9 cellular contexts compared by ENCODE assay signal in the genomic region with DNA sequence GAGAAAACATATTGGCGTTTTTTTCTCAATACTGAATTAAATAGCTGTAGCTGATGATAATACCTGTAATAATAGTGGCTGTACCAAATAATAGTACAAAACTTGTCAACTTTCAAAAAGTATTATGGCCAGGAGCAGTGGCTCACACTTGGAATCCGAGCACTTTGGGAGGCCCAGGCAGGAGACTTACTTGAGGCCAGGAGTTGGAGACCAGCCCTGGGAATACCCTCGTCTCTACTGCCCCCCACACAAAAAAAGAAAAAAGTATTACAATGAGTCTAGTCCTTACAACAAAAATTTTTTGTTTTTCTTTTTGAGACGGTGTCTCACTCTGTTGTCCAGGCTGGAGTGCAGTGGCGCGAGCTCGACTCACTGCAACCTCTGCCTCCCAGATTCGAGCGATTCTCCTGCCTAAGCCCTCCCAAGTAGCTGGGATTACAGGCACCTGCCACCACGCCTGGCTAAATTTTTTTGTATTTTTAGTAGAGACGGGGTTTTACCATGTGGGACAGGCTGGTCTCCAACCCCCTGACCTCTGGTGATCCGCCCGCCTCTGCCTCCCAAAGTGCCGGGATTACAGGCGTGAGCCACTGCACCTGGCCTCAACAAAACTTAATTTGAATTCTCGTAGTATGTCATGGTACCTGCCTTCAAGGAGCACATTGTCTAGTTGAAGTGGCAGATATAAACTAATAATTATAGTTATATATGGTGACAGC. TPM values are rescaled to one million over a fixed set of nuclear protein-coding genes. Genes with fewer than 3 reads are reported as not detected.
A peak's percentile ranks its signal among the peaks of the same experiment; 100 is the strongest.
DNase-seq lines count a peak whose midpoint lies in the region; ATAC-seq and TF ChIP-seq lines count a peak whose summit lies in the region.
"Had no signal": no experiment of that assay in that cellular context is flagged by ENCODE, and none has a peak within 500 bp of the region (broad histone marks: within the 10 kb centered on the region; RNA-seq: fewer than 3 reads in every experiment).

No MANE protein-coding gene starts in this region.

- CTCF ChIA-PET in CD4-positive, alpha-beta T cell (lab: Charles Lee), result interaction anchor here (0.7 kb wide), 1 partner anchor 132 kb away, joined by 4 read pairs; no protein-coding TSS in a partner anchor

- peak overlapping the region; percentile 98 for H3K27ac ChIP-seq in CD4-positive, alpha-beta T cell (ENCODE audit: low read depth, low read length)
- H3K27ac ChIP-seq in MM.1S (ENCODE audit: low read length) (no peak overlapping the region), duodenal mucosa (ENCODE audit: low read depth, low read length) (no peak overlapping the region), neural progenitor cell (no peak overlapping the region)

- H3K4me3 ChIP-seq in MM.1S (ENCODE audit: low read length) (peak overlapping the region; percentile 86), duodenal mucosa (ENCODE audit: low read depth in 1 of 2, low read length in 2 of 2) (peak overlapping the region; percentile 89 to 91), neural progenitor cell (peak overlapping the region; percentile 82)

- no peaks in the 10 kb centered on the region for H3K9me3 Mint-ChIP-seq in CD4-positive, alpha-beta T cell
- H3K9me3 Mint-ChIP-seq in neural progenitor cell, result no peaks in the 10 kb centered on the region

- no peak for DNase-seq in CD4-positive, alpha-beta T cell
- DNase-seq in MM.1S (no peak), neural progenitor cell (ENCODE audit: low spot score) (no peak), posterior cingulate gyrus (no peak), germinal center (ENCODE audit: low spot score) (no peak), mesenteric fat pad (ENCODE audit: low spot score) (no peak), NOMO-1 treated with dmso at 0.1 percent for 144 hours (lab: John Stamatoyannopoulos, UW; ENCODE audit: unreplicated experiment) (no peak)
- DNase-seq: NCI-H446 had no signal

- peaks cover 5% of the 10 kb centered on the region; the same call in 1 of the 2 replicates for H3K4me1 ChIP-seq in MM.1S (ENCODE audit: low read length)
- H3K4me1 ChIP-seq in duodenal mucosa (ENCODE audit: control insufficient read depth in 1 of 2, insufficient read depth in 2 of 2, low read length in 2 of 2), result peaks cover 11 to 33% of the 10 kb centered on the region in 2 donors
- H3K4me1 ChIP-seq in neural progenitor cell, result peaks cover 35% of the 10 kb centered on the region

- H3K4me1 Mint-ChIP-seq in CD4-positive, alpha-beta T cell (ENCODE audit: low read depth), result peaks cover 72% of the 10 kb centered on the region
- peaks cover 37% of the 10 kb centered on the region for H3K4me1 Mint-ChIP-seq in neural progenitor cell

- no peaks in the 10 kb centered on the region for H3K9me3 ChIP-seq in CD4-positive, alpha-beta T cell (ENCODE audit: control insufficient read depth, low read length)
- no peaks in the 10 kb centered on the region for H3K9me3 ChIP-seq in MM.1S (replicated peaks; ENCODE audit: insufficient read depth, low read length)
- no peaks in the 10 kb centered on the region for H3K9me3 ChIP-seq in duodenal mucosa (ENCODE audit: control insufficient read depth in 1 of 2, low read length in 2 of 2)
- no peaks in the 10 kb centered on the region for H3K9me3 ChIP-seq in neural progenitor cell (ENCODE audit: low read depth)

- no peaks in the 10 kb centered on the region for H3K27me3 Mint-ChIP-seq in CD4-positive, alpha-beta T cell
- no peaks in the 10 kb centered on the region for H3K27me3 Mint-ChIP-seq in neural progenitor cell (ENCODE audit: insufficient read depth, low read depth)

- H3K4me3 Mint-ChIP-seq in CD4-positive, alpha-beta T cell, result peak overlapping the region; percentile 94
- peak overlapping the region; percentile 94 for H3K4me3 Mint-ChIP-seq in neural progenitor cell

- peak overlapping the region; percentile 91; the same call in 1 of the 2 replicates for H3K9ac ChIP-seq in MM.1S (ENCODE audit: low read length)
- peak overlapping the region; percentile 85 to 94 for H3K9ac ChIP-seq in duodenal mucosa (ENCODE audit: low read depth in 1 of 2, low read length in 2 of 2)
- H3K9ac ChIP-seq in neural progenitor cell, result peak overlapping the region; percentile 82

- H2AFZ ChIP-seq in MM.1S (ENCODE audit: low read length) (no peak overlapping the region), neural progenitor cell (replicated peaks) (no peak overlapping the region)

- H3K36me3 ChIP-seq in MM.1S (replicated peaks; ENCODE audit: insufficient read depth, low read length) (peaks cover 9% of the 10 kb centered on the region; the same call in 1 of the 2 replicates), duodenal mucosa (ENCODE audit: control insufficient read depth in 1 of 2, insufficient read depth in 2 of 2, low read length in 2 of 2) (peaks cover 0 to 32% of the 10 kb centered on the region in 2 donors), neural progenitor cell (peaks cover 18% of the 10 kb centered on the region)

- H3K79me2 ChIP-seq in MM.1S (ENCODE audit: low read length), result peaks cover 91% of the 10 kb centered on the region
- peaks cover 92% of the 10 kb centered on the region for H3K79me2 ChIP-seq in neural progenitor cell (ENCODE audit: low read depth)

- no peak for TF ChIP-seq CTCF in CD4-positive, alpha-beta T cell (IDR thresholded peaks at IDR 0.05)
- TF ChIP-seq CTCF in MM.1S (IDR thresholded peaks at IDR 0.05; ENCODE audit: low read length) (no peak), neural progenitor cell (IDR thresholded peaks at IDR 0.05) (no peak)

- peaks cover 72% of the 10 kb centered on the region for H3K36me3 Mint-ChIP-seq in CD4-positive, alpha-beta T cell (ENCODE audit: low read depth)
- peaks cover 36% of the 10 kb centered on the region for H3K36me3 Mint-ChIP-seq in neural progenitor cell

- H3K27me3 ChIP-seq in CD4-positive, alpha-beta T cell (ENCODE audit: control insufficient read depth, insufficient read depth, low read length), result no peaks in the 10 kb centered on the region
- H3K27me3 ChIP-seq in MM.1S (replicated peaks; ENCODE audit: insufficient read depth, low read length) (no peaks in the 10 kb centered on the region), duodenal mucosa (ENCODE audit: control insufficient read depth in 1 of 2, insufficient read depth in 2 of 2, low read length in 2 of 2) (no peaks in the 10 kb centered on the region), neural progenitor cell (no peaks in the 10 kb centered on the region)

- no peaks in the 10 kb centered on the region for H3K9me2 ChIP-seq in MM.1S (replicated peaks; ENCODE audit: insufficient read depth, low read length)

- peak overlapping the region; percentile 95 for H3K27ac Mint-ChIP-seq in CD4-positive, alpha-beta T cell
- peak overlapping the region; percentile 93 for H3K27ac Mint-ChIP-seq in neural progenitor cell

- H3F3A ChIP-seq in MM.1S (ENCODE audit: insufficient read depth, low read length), result peaks cover 15% of the 10 kb centered on the region
- H3F3A ChIP-seq in neural progenitor cell (ENCODE audit: low read depth), result peaks cover 40% of the 10 kb centered on the region

- POLR2A ChIA-PET in CD4-positive, alpha-beta T cell (lab: Charles Lee), result interaction anchor here (0.6 to 3.6 kb wide), 7 partner anchors 18 to 544 kb away, joined by 3 to 24 read pairs (median 4); partner anchors contain the start of genes KPNA6, S100PBP and YARS1

- H4K20me1 ChIP-seq in MM.1S (ENCODE audit: insufficient read depth, low read length) (0 out of 2 replicates have a peak, but pooled peaks cover 4% of the 10 kb centered on the region), neural progenitor cell (ENCODE audit: low read depth) (peaks cover 37% of the 10 kb centered on the region)

- H3K4me2 ChIP-seq in MM.1S (ENCODE audit: low read depth, low read length) (peak overlapping the region; percentile 72), neural progenitor cell (peak overlapping the region; percentile 90)

- intact Hi-C loops in CD4-positive, alpha-beta T cell (cut with DNase I, micrococcal nuclease), result loop anchor here in 1 of 2 experiments (5.0 to 10.0 kb wide), 5 partner anchors 475 to 1740 kb away; partner anchors contain the start of genes PEF1, SNRNP40, TMEM39B and ZCCHC17
- intact Hi-C loops in posterior cingulate gyrus (cut with DNase I), result no loop called here

- ATAC-seq in CD4-positive, alpha-beta T cell (ENCODE audit: poor library complexity), result no peak

RNA-seq across cellular contexts. Expression of gene RBBP4, which starts 1.4 kb away (rescaled TPM):
- total RNA-seq in CD4-positive, alpha-beta T cell, result 100 to 1,000 TPM; 108 to 117 TPM
- 440 and 474 TPM in 2 replicates for total RNA-seq in neural progenitor cell (ENCODE audit: low replicate concordance)
- total RNA-seq in mesenteric fat pad, result 95.2 TPM

RNA-seq across cellular contexts. Expression of gene ZBTB8OS, which starts 2.1 kb away (rescaled TPM):
- 10 to 100 TPM; 23.9 to 24.1 TPM for total RNA-seq in CD4-positive, alpha-beta T cell
- total RNA-seq in neural progenitor cell (ENCODE audit: low replicate concordance), result 55.1 and 59.8 TPM in 2 replicates
- 32.8 TPM for total RNA-seq in mesenteric fat pad

RNA-seq across cellular contexts. Expression of gene SYNC, which starts 50.2 kb away (rescaled TPM):
- total RNA-seq in CD4-positive, alpha-beta T cell, result not detected
- not detected in 2 replicates for total RNA-seq in neural progenitor cell (ENCODE audit: low replicate concordance)
- total RNA-seq in mesenteric fat pad, result 27.1 TPM

Comparison
In these comparisons a context has a peak if more than half of its experiments do, and no peak if none do; other contexts are left out.
1. RNA of gene SYNC, which starts 50.2 kb away (total RNA-seq): 27.1 TPM in mesenteric fat pad (single experiment); not detected in CD4-positive, alpha-beta T cell and not detected in neural progenitor cell; every median in the first group is over 10 times any median in the second.
2. Peak in every context shown above with its lines, with median percentiles within 50 percentile points of each other: H3K4me3 ChIP-seq and H3K9ac ChIP-seq.